ENCODE assay signal across 8 cellular contexts in genomic region chr15:84725001-84725491, GRCh38. TPM values are rescaled to one million over a fixed set of nuclear protein-coding genes. Genes with fewer than 3 reads are reported as not detected.
A peak's percentile ranks its signal among the peaks of the same experiment; 100 is the strongest.
DNase-seq lines count a peak whose midpoint lies in the region; TF ChIP-seq lines count a peak whose summit lies in the region.

No MANE protein-coding gene starts in this region.

- no peak for DNase-seq in activated T-cell treated with anti-CD3 and anti-CD28 coated beads, Interleukin-2, amount 50 U/mL, for 24 hours
- no peak for DNase-seq in activated T-cell treated with anti-CD3 and anti-CD28 coated beads, Interleukin-2, amount 50 U/mL, for 48 hours
- DNase-seq in NOMO-1 (lab: John Stamatoyannopoulos, UW; ENCODE audit: unreplicated experiment in 2 of 2) (peak; percentile 97 to 98), choroid plexus epithelial cell (ENCODE audit: low read depth) (peak; percentile 34), epidermal melanocyte (ENCODE audit: insufficient read length, low spot score) (no peak), progenitor cell of endocrine pancreas (ENCODE audit: low spot score, unreplicated experiment) (no peak), WERI-Rb-1 (no peak)

- no peak for TF ChIP-seq CTCF in choroid plexus epithelial cell (conservative IDR thresholded peaks at IDR 0.05; ENCODE audit: low read depth, low read length)
- no peak for TF ChIP-seq CTCF in neutrophil (IDR thresholded peaks at IDR 0.05)
- TF ChIP-seq CTCF in progenitor cell of endocrine pancreas (IDR thresholded peaks at IDR 0.05; ENCODE audit: unreplicated experiment) = no peak
- no peak for TF ChIP-seq CTCF in WERI-Rb-1 (IDR thresholded peaks at IDR 0.05; ENCODE audit: low read depth, low read length)

- H3K9me3 Mint-ChIP-seq in activated T-cell treated with anti-CD3 and anti-CD28 coated beads, Interleukin-2, amount 50 U/mL, for 24 hours = no peaks in the 10 kb centered on the region
- no peaks in the 10 kb centered on the region for H3K9me3 Mint-ChIP-seq in progenitor cell of endocrine pancreas (ENCODE audit: low read depth)

- H3K27ac Mint-ChIP-seq in activated T-cell treated with anti-CD3 and anti-CD28 coated beads, Interleukin-2, amount 50 U/mL, for 24 hours = peak overlapping the region; percentile 85
- no peak overlapping the region for H3K27ac Mint-ChIP-seq in progenitor cell of endocrine pancreas

- H3K27ac ChIP-seq in neutrophil (peak overlapping the region; percentile 93), WERI-Rb-1 (no peak overlapping the region)

- H3K27me3 ChIP-seq in neutrophil = no peaks in the 10 kb centered on the region
- H3K27me3 ChIP-seq in WERI-Rb-1 (ENCODE audit: insufficient read depth, low read depth, severe bottlenecking) = no peaks in the 10 kb centered on the region

- H3K36me3 ChIP-seq in neutrophil (no peaks in the 10 kb centered on the region), WERI-Rb-1 (no peaks in the 10 kb centered on the region)

- no peaks in the 10 kb centered on the region for H3K9me3 ChIP-seq in neutrophil
- H3K9me3 ChIP-seq in WERI-Rb-1 (ENCODE audit: severe bottlenecking) = no peaks in the 10 kb centered on the region

- H3K4me1 ChIP-seq in neutrophil (ENCODE audit: control insufficient read depth in 1 of 2, insufficient read depth in 1 of 2, low read depth in 1 of 2, low read length in 1 of 2) = peaks cover 62 to 68% of the 10 kb centered on the region in 2 experiments

- no peak overlapping the region for H3K4me3 Mint-ChIP-seq in activated T-cell treated with anti-CD3 and anti-CD28 coated beads, Interleukin-2, amount 50 U/mL, for 24 hours
- H3K4me3 Mint-ChIP-seq in progenitor cell of endocrine pancreas (ENCODE audit: low read depth) = no peak overlapping the region

- H3K36me3 Mint-ChIP-seq in activated T-cell treated with anti-CD3 and anti-CD28 coated beads, Interleukin-2, amount 50 U/mL, for 24 hours (ENCODE audit: low read depth) = no peaks in the 10 kb centered on the region
- H3K36me3 Mint-ChIP-seq in progenitor cell of endocrine pancreas (ENCODE audit: insufficient read depth) = no peaks in the 10 kb centered on the region

- H3K27me3 Mint-ChIP-seq in activated T-cell treated with anti-CD3 and anti-CD28 coated beads, Interleukin-2, amount 50 U/mL, for 24 hours = no peaks in the 10 kb centered on the region
- no peaks in the 10 kb centered on the region for H3K27me3 Mint-ChIP-seq in progenitor cell of endocrine pancreas

- no peak overlapping the region for H3K4me3 ChIP-seq in choroid plexus epithelial cell (ENCODE audit: low read depth, low read length)
- H3K4me3 ChIP-seq in neutrophil (ENCODE audit: low read depth in 1 of 2, low read length in 1 of 2) = peak overlapping the region; percentile 18 to 40
- no peak overlapping the region for H3K4me3 ChIP-seq in WERI-Rb-1 (ENCODE audit: low read depth, low read length)

- peaks cover 49% of the 10 kb centered on the region for H3K4me1 Mint-ChIP-seq in activated T-cell treated with anti-CD3 and anti-CD28 coated beads, Interleukin-2, amount 50 U/mL, for 24 hours (ENCODE audit: low read depth)
- peaks cover 4% of the 10 kb centered on the region for H3K4me1 Mint-ChIP-seq in progenitor cell of endocrine pancreas (ENCODE audit: low read depth)

RNA-seq across cellular contexts. Expression of gene SEC11A, which starts 9.1 kb away (rescaled TPM):
- total RNA-seq in progenitor cell of endocrine pancreas = 189 and 200 TPM in 2 replicates

RNA-seq across cellular contexts. Expression of gene ZNF592, which starts 23.3 kb away (rescaled TPM):
- total RNA-seq in progenitor cell of endocrine pancreas = 40.0 and 40.5 TPM in 2 replicates

Comparison
In these comparisons a context has a peak if more than half of its experiments do, and no peak if none do; other contexts are left out.
1. DNase-seq: peak in NOMO-1 (2 of 2) and choroid plexus epithelial cell (single experiment); none in activated T-cell treated with anti-CD3 and anti-CD28 coated beads, Interleukin-2, amount 50 U/mL, for 24 hours (single experiment), activated T-cell treated with anti-CD3 and anti-CD28 coated beads, Interleukin-2, amount 50 U/mL, for 48 hours (0 of 2), epidermal melanocyte (single experiment), progenitor cell of endocrine pancreas (single experiment) and WERI-Rb-1 (single experiment).
2. H3K4me3 ChIP-seq: peak in neutrophil (2 of 2); none in choroid plexus epithelial cell (single experiment) and WERI-Rb-1 (single experiment).